In the genomic region with DNA sequence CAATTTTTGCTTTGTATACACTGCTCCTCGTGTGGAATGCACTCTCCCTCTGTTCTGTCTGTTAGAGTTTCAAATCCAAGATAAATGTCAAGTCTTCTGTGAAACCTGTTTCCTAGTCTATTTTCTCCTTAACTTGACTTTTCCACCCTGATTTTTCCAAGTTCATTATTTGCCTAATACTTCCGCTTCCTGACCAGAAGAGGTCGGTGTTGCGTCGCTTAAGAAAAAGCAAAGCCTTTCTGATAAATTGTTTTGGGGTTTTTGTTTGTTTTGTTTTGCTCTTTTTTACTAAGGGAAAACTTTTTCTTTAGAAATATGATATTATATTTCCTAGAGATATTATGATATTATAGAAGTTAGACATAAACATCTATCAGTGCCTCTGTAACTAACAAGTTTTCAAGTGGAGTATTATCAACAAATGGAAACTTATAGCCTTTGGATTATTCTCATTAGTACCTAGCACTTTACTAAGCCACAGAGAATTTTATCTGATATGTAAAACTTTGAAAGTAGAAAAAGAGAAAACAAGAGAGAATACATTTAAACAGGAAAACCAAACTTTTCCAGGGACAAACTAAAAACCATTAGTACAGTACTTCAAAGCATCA, we compare ENCODE assay signal across 8 cellular contexts. TPM values are rescaled to one million over a fixed set of nuclear protein-coding genes. Genes with fewer than 3 reads are reported as not detected.
DNase-seq lines count a peak whose midpoint lies in the region; ATAC-seq, FAIRE-seq and TF ChIP-seq lines count a peak whose summit lies in the region.

No MANE protein-coding gene starts in this region.

- no TSS peak for BruUV-seq in GM12878 (replicated peaks; lab: Mats Ljungman, UMichigan)

- FAIRE-seq in GM12878 (lab: Jason Lieb, UNC), result peak; percentile 44

- no peaks in the 10 kb centered on the region for H3K9me3 Mint-ChIP-seq in type B pancreatic cell

- H4K20me1 ChIP-seq in GM12878 (ENCODE audit: control insufficient read depth, insufficient read depth), result no peaks in the 10 kb centered on the region

- TF ChIP-seq POLR2A in GM12878 (IDR thresholded peaks at IDR 0.05; ENCODE audit: low read depth, low read length), result no peak

- H3K9me3 ChIP-seq in GM12878 (replicated peaks; ENCODE audit: control insufficient read depth, insufficient read depth, low read length), result no peaks in the 10 kb centered on the region

- TF ChIP-seq CTCF in GM12878 (IDR thresholded peaks at IDR 0.05 in 2 of 3, conservative IDR thresholded peaks at IDR 0.05 in 1 of 3; ENCODE audit: control insufficient read depth in 2 of 3, extremely low read depth in 1 of 3, insufficient read depth in 1 of 3, low read depth in 3 of 3, low read length in 3 of 3) (peak; percentile 75 to 88 (median 86)), type B pancreatic cell (conservative IDR thresholded peaks at IDR 0.05) (peak; percentile 95)

- no peak for TF ChIP-seq EP300 in GM12878 (IDR thresholded peaks at IDR 0.05; ENCODE audit: borderline replicate concordance in 1 of 2, control insufficient read depth in 1 of 2, low read depth in 2 of 2, low read length in 2 of 2)

- H3K36me3 ChIP-seq in GM12878 (ENCODE audit: control insufficient read depth in 2 of 2, insufficient read depth in 2 of 2, low read length in 1 of 2), result no peaks in the 10 kb centered on the region

- H3K4me3 ChIP-seq in GM12878, result no peak overlapping the region

- no peaks in the 10 kb centered on the region for H3K27me3 ChIP-seq in GM12878 (replicated peaks in 1 of 2; ENCODE audit: control insufficient read depth in 2 of 2, insufficient read depth in 2 of 2, low read length in 1 of 2)

- H3K27ac Mint-ChIP-seq in type B pancreatic cell, result no peak overlapping the region

- in situ Hi-C loops in G401 (cut with HindIII; ENCODE audit: low sequenced_read_pairs) (no loop called here), GM12878 (cut with MboI) (loop anchor here (5.0 to 10.0 kb wide), 2 partner anchors 656 to 838 kb away; no protein-coding TSS in a partner anchor)

- H2AFZ ChIP-seq in GM12878 (ENCODE audit: control insufficient read depth, low read depth, low read length), result no peak overlapping the region

- no peaks in the 10 kb centered on the region for H3K4me1 ChIP-seq in GM12878 (ENCODE audit: control insufficient read depth, insufficient read depth, low read length)

- no peaks in the 10 kb centered on the region for H3K27me3 Mint-ChIP-seq in type B pancreatic cell

- no peak overlapping the region for H3K27ac ChIP-seq in GM12878 (ENCODE audit: control insufficient read depth, insufficient read depth)

- H3K9ac ChIP-seq in GM12878 (ENCODE audit: control insufficient read depth, insufficient read depth, low read length), result no peak overlapping the region

- H3K4me1 Mint-ChIP-seq in type B pancreatic cell (ENCODE audit: unreplicated experiment), result peaks cover 4% of the 10 kb centered on the region

- WGBS in GM12878 (ENCODE audit: insufficient coverage, insufficient replicate concordance, low lambda C conversion rate, missing lambda C conversion rate), result under 1% methylated on average over 5 of the region's 5 CpGs

- POLR2A ChIA-PET in GM12878 (lab: Charles Lee), result no interaction called here

- RAD21 ChIA-PET in GM12878 (lab: Charles Lee; ENCODE audit: unreplicated experiment), result interaction anchor here (0.7 to 4.2 kb wide), 9 partner anchors 19 to 835 kb away, joined by 3 to 20 read pairs (median 6); no protein-coding TSS in a partner anchor

- CTCF ChIA-PET in GM12878 (lab: Yijun Ruan, JAX), result interaction anchor here (0.8 to 4.0 kb wide), 13 partner anchors 9 to 837 kb away, joined by 3 to 46 read pairs (median 4); no protein-coding TSS in a partner anchor

- intact Hi-C loops in GM12878 (cut with micrococcal nuclease; ENCODE audit: unreplicated experiment), result loop anchor here (1.0 to 10.0 kb wide), 5 partner anchors 152 to 836 kb away; no protein-coding TSS in a partner anchor

- DNase-seq in AG08395 (ENCODE audit: low spot score), result peak; percentile 58
- DNase-seq in G401 (ENCODE audit: low spot score), result peak; percentile 53
- peak; percentile 23 for DNase-seq in NCI-H2171 treated with DMSO at 0.1 percent for 48 hours (lab: John Stamatoyannopoulos, UW)
- no peak for DNase-seq in GM12878 (ENCODE audit: low read depth, low spot score)
- DNase-seq in kidney tubule cell (ENCODE audit: low spot score), result peak; percentile 58
- no peak for DNase-seq in type B pancreatic cell (ENCODE audit: extremely low spot score, unreplicated experiment)
- no peak for DNase-seq in DMS79 treated with DMSO at 0.1 percent for 48 hours (lab: John Stamatoyannopoulos, UW)

- H3K4me2 ChIP-seq in GM12878 (ENCODE audit: control insufficient read depth, insufficient read depth), result no peak overlapping the region

- TF ChIP-seq RAD21 in GM12878 (IDR thresholded peaks at IDR 0.05; ENCODE audit: insufficient read depth, low read depth, low read length), result peak; percentile 98

- H3K79me2 ChIP-seq in GM12878 (ENCODE audit: control insufficient read depth, insufficient read depth, low read length), result no peaks in the 10 kb centered on the region

- no peak overlapping the region for H3K4me3 Mint-ChIP-seq in type B pancreatic cell

- no peaks in the 10 kb centered on the region for H3K36me3 Mint-ChIP-seq in type B pancreatic cell

- SMC1A ChIA-PET in GM12878 (lab: Charles Lee; ENCODE audit: uncharacterized antibody, unreplicated experiment), result interaction anchor here (1.0 to 4.0 kb wide), 12 partner anchors 10 to 837 kb away, joined by 3 to 37 read pairs (median 3); no protein-coding TSS in a partner anchor

- ATAC-seq in GM12878 (peak; percentile 22; the same call in 1 of the 3 replicates), GM19395 (IDR thresholded peaks at IDR 0.05; ENCODE audit: unreplicated experiment) (no peak)

TF ChIP-seq in GM12878, 131 proteins besides CTCF, POLR2A, EP300 and RAD21 (continues in another document):
- TF ChIP-seq KDM1A (IDR thresholded peaks at IDR 0.05; ENCODE audit: borderline replicate concordance), result no peak
- TF ChIP-seq RB1 (IDR thresholded peaks at IDR 0.05; ENCODE audit: borderline replicate concordance), result no peak
- TF ChIP-seq SMC3 (IDR thresholded peaks at IDR 0.05; ENCODE audit: borderline replicate concordance, low read length), result peak; percentile 87
- TF ChIP-seq, protein P1, sequence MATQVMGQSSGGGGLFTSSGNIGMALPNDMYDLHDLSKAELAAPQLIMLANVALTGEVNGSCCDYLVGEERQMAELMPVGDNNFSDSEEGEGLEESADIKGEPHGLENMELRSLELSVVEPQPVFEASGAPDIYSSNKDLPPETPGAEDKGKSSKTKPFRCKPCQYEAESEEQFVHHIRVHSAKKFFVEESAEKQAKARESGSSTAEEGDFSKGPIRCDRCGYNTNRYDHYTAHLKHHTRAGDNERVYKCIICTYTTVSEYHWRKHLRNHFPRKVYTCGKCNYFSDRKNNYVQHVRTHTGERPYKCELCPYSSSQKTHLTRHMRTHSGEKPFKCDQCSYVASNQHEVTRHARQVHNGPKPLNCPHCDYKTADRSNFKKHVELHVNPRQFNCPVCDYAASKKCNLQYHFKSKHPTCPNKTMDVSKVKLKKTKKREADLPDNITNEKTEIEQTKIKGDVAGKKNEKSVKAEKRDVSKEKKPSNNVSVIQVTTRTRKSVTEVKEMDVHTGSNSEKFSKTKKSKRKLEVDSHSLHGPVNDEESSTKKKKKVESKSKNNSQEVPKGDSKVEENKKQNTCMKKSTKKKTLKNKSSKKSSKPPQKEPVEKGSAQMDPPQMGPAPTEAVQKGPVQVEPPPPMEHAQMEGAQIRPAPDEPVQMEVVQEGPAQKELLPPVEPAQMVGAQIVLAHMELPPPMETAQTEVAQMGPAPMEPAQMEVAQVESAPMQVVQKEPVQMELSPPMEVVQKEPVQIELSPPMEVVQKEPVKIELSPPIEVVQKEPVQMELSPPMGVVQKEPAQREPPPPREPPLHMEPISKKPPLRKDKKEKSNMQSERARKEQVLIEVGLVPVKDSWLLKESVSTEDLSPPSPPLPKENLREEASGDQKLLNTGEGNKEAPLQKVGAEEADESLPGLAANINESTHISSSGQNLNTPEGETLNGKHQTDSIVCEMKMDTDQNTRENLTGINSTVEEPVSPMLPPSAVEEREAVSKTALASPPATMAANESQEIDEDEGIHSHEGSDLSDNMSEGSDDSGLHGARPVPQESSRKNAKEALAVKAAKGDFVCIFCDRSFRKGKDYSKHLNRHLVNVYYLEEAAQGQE (IDR thresholded peaks at IDR 0.05; ENCODE audit: low read depth, low read length), result no peak
- no peak for TF ChIP-seq CEBPB (IDR thresholded peaks at IDR 0.05; ENCODE audit: borderline replicate concordance in 1 of 2, low read depth in 2 of 2, low read length in 2 of 2)
- TF ChIP-seq CREM (IDR thresholded peaks at IDR 0.05; ENCODE audit: low read depth), result no peak
- 0 out of 2 replicates have a peak, but pooled peaks have one; percentile 28 for TF ChIP-seq FOXM1 (IDR thresholded peaks at IDR 0.05; ENCODE audit: low read depth, low read length)
- no peak for TF ChIP-seq MEF2B (IDR thresholded peaks at IDR 0.05; ENCODE audit: partially characterized antibody, poor library complexity, severe bottlenecking)
- no peak for TF ChIP-seq EGR1 (IDR thresholded peaks at IDR 0.05; ENCODE audit: borderline replicate concordance in 1 of 2, low read depth in 2 of 2, low read length in 2 of 2)

RNA-seq across cellular contexts. Expression of a gene that starts 55.8 kb away (rescaled TPM):
- total RNA-seq in G401 (2014; rRNA removed; shearing (Covaris generic)), result 42.7 and 50.5 TPM in 2 replicates
- total RNA-seq in GM12878 (2013; cell fraction: nucleolus; rRNA removed), result 36.8 and 38.3 TPM in 2 replicates
- total RNA-seq in GM12878 (2014; rRNA removed), result 28.2 and 35.5 TPM in 2 replicates
- total RNA-seq in GM12878 (2014; rRNA removed; fragmentation: Illumina TruSeq; extraction: Trizol), result 70.2 and 72.1 TPM in 2 replicates
- 30.8 and 33.1 TPM in 2 replicates for total RNA-seq in GM12878 (2021)
- polyA plus RNA-seq in GM12878 (2011; ENCODE audit: low read depth), result 39.9 TPM
- 42.5 and 67.0 TPM in 2 replicates for polyA plus RNA-seq in GM12878 (2011; rRNA removed)
- 30.2 and 34.1 TPM in 2 replicates for polyA plus RNA-seq in GM12878 (2011; cell fraction: cytosol; rRNA removed)
- 9.2 and 17.4 TPM in 2 replicates for polyA plus RNA-seq in GM12878 (2011; cell fraction: nucleus; rRNA removed)
- 40.1 and 42.9 TPM in 2 replicates for polyA plus RNA-seq in GM12878 (2012)
- polyA plus RNA-seq in GM12878 (2014; fragmentation: Illumina TruSeq; extraction: Trizol), result 59.8 and 92.3 TPM in 2 replicates
- polyA plus RNA-seq in GM12878 (2014; fragmentation: Nextera tagmentation; extraction: Ambion mirVana), result 10 to 100 TPM; 60.8 to 71.5 TPM
- 29.8 and 30.4 TPM in 2 replicates for polyA plus RNA-seq in GM12878 (2014; rRNA removed)
- polyA plus RNA-seq in GM12878 (2016; fragmentation: Nextera tagmentation; extraction: Ambion mirVana), result 10 to 100 TPM; 86.3 to 88.7 TPM
- 38.7 and 45.0 TPM in 2 replicates for polyA minus RNA-seq in GM12878 (2011; rRNA and poly(A)+ RNA removed)
- polyA minus RNA-seq in GM12878 (2011; cell fraction: cytosol; rRNA and poly(A)+ RNA removed), result 11.4 and 18.4 TPM in 2 replicates
- 13.2 and 26.5 TPM in 2 replicates for polyA minus RNA-seq in GM12878 (2011; cell fraction: nucleus; rRNA and poly(A)+ RNA removed)
- 36.3 and 43.2 TPM in 2 replicates for total RNA-seq in type B pancreatic cell (ENCODE audit: low replicate concordance)

Comparison
In these comparisons a context has a peak if more than half of its experiments do, and no peak if none do; other contexts are left out.
1. DNase-seq: peak in AG08395 (single experiment), G401 (single experiment), NCI-H2171 treated with DMSO at 0.1 percent for 48 hours (single experiment) and kidney tubule cell (single experiment); none in GM12878 (single experiment), type B pancreatic cell (single experiment) and DMS79 treated with DMSO at 0.1 percent for 48 hours (single experiment).